Comparison of ENCODE assay signal across 24 cellular contexts in genomic region chr3:123485551-123485950, GRCh38. TPM values are rescaled to one million over a fixed set of nuclear protein-coding genes. Genes with fewer than 3 reads are reported as not detected.
DNase-seq lines count a peak whose midpoint lies in the region; ATAC-seq and TF ChIP-seq lines count a peak whose summit lies in the region.
"Had no signal": no experiment of that assay in that cellular context is flagged by ENCODE, and none has a peak within 500 bp of the region (broad histone marks: within the 10 kb centered on the region; RNA-seq: fewer than 3 reads in every experiment).

No MANE protein-coding gene starts in this region.

- H3K9me1 ChIP-seq in IMR-90 (ENCODE audit: insufficient read depth, low read length) = no peaks in the 10 kb centered on the region

- no peak overlapping the region for H3K18ac ChIP-seq in IMR-90 (ENCODE audit: low read depth, low read length)

- H2BK120ac ChIP-seq in IMR-90 (ENCODE audit: low read depth, low read length) = no peak overlapping the region

- no peak overlapping the region for H3K4me3 Mint-ChIP-seq in CD8-positive, alpha-beta T cell
- H3K4me3 Mint-ChIP-seq: CD14-positive monocyte; CD4-positive, alpha-beta memory T cell; CD4-positive, CD25-positive, alpha-beta regulatory T cell had no signal

- H2BK5ac ChIP-seq in IMR-90 (ENCODE audit: low read depth, low read length, poor library complexity, severe bottlenecking) = no peak overlapping the region

- TF ChIP-seq CTCF in IMR-90 (conservative IDR thresholded peaks at IDR 0.05; ENCODE audit: low read depth, low read length) = no peak
- no peak for TF ChIP-seq CTCF in omental fat pad (IDR thresholded peaks at IDR 0.05)
- TF ChIP-seq CTCF in spleen (IDR thresholded peaks at IDR 0.05 in 8 of 11, conservative IDR thresholded peaks at IDR 0.05 in 3 of 11) = no peak
- no peak for TF ChIP-seq CTCF in CD8-positive, alpha-beta T cell (IDR thresholded peaks at IDR 0.05)

- no peak overlapping the region for H3K4me2 ChIP-seq in IMR-90 (ENCODE audit: low read depth, low read length)
- H3K4me2 ChIP-seq: BLaER1 had no signal

- H3K79me1 ChIP-seq in IMR-90 (ENCODE audit: low read depth in 1 of 2, low read length in 2 of 2) = no peaks in the 10 kb centered on the region

- H3K4ac ChIP-seq in IMR-90 (ENCODE audit: low read depth, low read length) = no peak overlapping the region

- H2BK20ac ChIP-seq in IMR-90 (ENCODE audit: low read depth, low read length) = no peak overlapping the region

- H3K4me3 ChIP-seq in IMR-90 (ENCODE audit: insufficient read depth, low read depth, low read length) = no peak overlapping the region
- H3K4me3 ChIP-seq in spleen = no peak overlapping the region
- no peak overlapping the region for H3K4me3 ChIP-seq in CD8-positive, alpha-beta T cell (ENCODE audit: low read depth, low read length)
- H3K4me3 ChIP-seq: BLaER1, GM12878 had no signal

- H4K5ac ChIP-seq in IMR-90 (ENCODE audit: low read depth, low read length) = no peak overlapping the region

- WGBS in IMR-90 (ENCODE audit: extremely low coverage in 2 of 2, insufficient read length in 1 of 2), 2 experiments = 93% methylated on average over 3 of the region's 4 CpGs; no CpG with 5 or more reads in 1 of the 2 experiments
- WGBS in spleen, 5 donors = 89 to 96% (median 91%) methylated on average over 4 of the region's 4 CpGs

- H3K27ac ChIP-seq in IMR-90 (ENCODE audit: insufficient read depth, low read length) = no peak overlapping the region
- H3K27ac ChIP-seq in spleen = no peak overlapping the region
- no peak overlapping the region for H3K27ac ChIP-seq in CD8-positive, alpha-beta T cell (ENCODE audit: low read depth, low read length)
- H3K27ac ChIP-seq: BLaER1 had no signal

- TF ChIP-seq RAD21 in IMR-90 (IDR thresholded peaks at IDR 0.05; ENCODE audit: low read length) = no peak

- no TSS peak for BruUV-seq in IMR-90 (replicated peaks; lab: Mats Ljungman, UMichigan)

- peaks cover 3% of the 10 kb centered on the region for H3K36me3 Mint-ChIP-seq in CD8-positive, alpha-beta T cell

- H3K27me3 ChIP-seq in IMR-90 (ENCODE audit: control insufficient read depth, insufficient read depth, low read length) (peaks cover 25% of the 10 kb centered on the region), spleen (replicated peaks in 1 of 7) (no peaks in the 10 kb centered on the region)
- H3K27me3 ChIP-seq in CD8-positive, alpha-beta T cell (ENCODE audit: insufficient read depth, low read length) = no peaks in the 10 kb centered on the region
- H3K27me3 ChIP-seq: BE2C had no signal

- no peak overlapping the region for H3K23ac ChIP-seq in IMR-90 (ENCODE audit: low read depth, low read length)

- peak overlapping the region; percentile 34 for H2AK9ac ChIP-seq in IMR-90 (replicated peaks; ENCODE audit: low read depth, low read length, poor library complexity)

- no peak overlapping the region for H3K27ac Mint-ChIP-seq in CD8-positive, alpha-beta T cell
- H3K27ac Mint-ChIP-seq: CD4-positive, alpha-beta memory T cell; CD4-positive, CD25-positive, alpha-beta regulatory T cell had no signal

- no peaks in the 10 kb centered on the region for H3K4me1 Mint-ChIP-seq in CD8-positive, alpha-beta T cell (ENCODE audit: low read depth)
- H3K4me1 Mint-ChIP-seq: CD4-positive, alpha-beta memory T cell had no signal

- DNase-seq in IMR-90 (no peak), omental fat pad (ENCODE audit: low spot score) (no peak), spleen (peak; percentile 64), NCI-H1417 (lab: John Stamatoyannopoulos, UW) (no peak), DMS153 treated with DMSO at 0.1 percent for 48 hours (lab: John Stamatoyannopoulos, UW; ENCODE audit: unreplicated experiment) (no peak), HUDEP-2 (lab: John Stamatoyannopoulos, UW; ENCODE audit: unreplicated experiment in 76 of 76) (no peak)
- no peak for DNase-seq in CD8-positive, alpha-beta T cell
- DNase-seq: 8988T; ACHN; BE2C; C1 segment of cervical spinal cord; Caco-2; Calu3; CD4-positive, alpha-beta memory T cell; CD4-positive, CD25-positive, alpha-beta regulatory T cell; DMS53; DMS79; DND-41; EL; GDM1 had no signal

- H2AFZ ChIP-seq in IMR-90 (replicated peaks; ENCODE audit: low read length, poor library complexity) = no peak overlapping the region

- H3K4me1 ChIP-seq in IMR-90 (ENCODE audit: control insufficient read depth, insufficient read depth, low read length) (no peaks in the 10 kb centered on the region), spleen (peaks cover 0 to 12% (median 0%) of the 10 kb centered on the region in 6 donors)
- H3K4me1 ChIP-seq in CD8-positive, alpha-beta T cell (ENCODE audit: insufficient read depth, low read length) = no peaks in the 10 kb centered on the region
- H3K4me1 ChIP-seq: BE2C, Caco-2 had no signal

- no peaks in the 10 kb centered on the region for H4K20me1 ChIP-seq in IMR-90 (ENCODE audit: insufficient read depth, low read length)
- H4K20me1 ChIP-seq: BLaER1 had no signal

- TF ChIP-seq POLR2A in IMR-90 (IDR thresholded peaks at IDR 0.05; ENCODE audit: low read depth, low read length) (no peak), spleen (IDR thresholded peaks at IDR 0.05) (no peak)

- CTCF ChIA-PET in IMR-90 (lab: Yijun Ruan, JAX) = no interaction called here
- CTCF ChIA-PET in CD8-positive, alpha-beta T cell (lab: Charles Lee) = no interaction called here

- H3K14ac ChIP-seq in IMR-90 (replicated peaks; ENCODE audit: low read depth, low read length) = no peak overlapping the region

- no peak overlapping the region for H4K8ac ChIP-seq in IMR-90 (ENCODE audit: low read depth in 2 of 2, low read length in 2 of 2)

- ATAC-seq in IMR-90 (ENCODE audit: low read depth) (no peak), esophagus mucosa (peak; percentile 20), omental fat pad (ENCODE audit: low FRiP score) (peak; percentile 20)
- ATAC-seq in CD8-positive, alpha-beta T cell = no peak
- ATAC-seq: GM12878 had no signal

- in situ Hi-C loops in IMR-90 (cut with MboI; ENCODE audit: low sequenced_read_pairs) = loop anchor here (5.0 kb wide), 1 partner anchor 158 kb away; no protein-coding TSS in a partner anchor

- POLR2A ChIA-PET in IMR-90 (lab: Charles Lee; ENCODE audit: unreplicated experiment) = no interaction called here
- POLR2A ChIA-PET in CD8-positive, alpha-beta T cell (lab: Charles Lee) = interaction anchor here (0.5 kb wide), 1 partner anchor 334 kb away, joined by 3 read pairs; no protein-coding TSS in a partner anchor

- dilution Hi-C loops in IMR-90 (cut with HindIII; ENCODE audit: low sequenced_read_pairs, unreplicated experiment) = no loop called here

- no peak overlapping the region for H2AK5ac ChIP-seq in IMR-90 (ENCODE audit: low read depth, low read length)

- H3K36me3 ChIP-seq in IMR-90 (ENCODE audit: control insufficient read depth, insufficient read depth, low read length) (peaks cover 3% of the 10 kb centered on the region; the same call in 1 of the 2 replicates), spleen (peaks cover 0 to 3% (median 0%) of the 10 kb centered on the region in 6 donors)
- no peaks in the 10 kb centered on the region for H3K36me3 ChIP-seq in CD8-positive, alpha-beta T cell (ENCODE audit: insufficient read depth, low read length)
- H3K36me3 ChIP-seq: BE2C had no signal

- no peak overlapping the region for H4K91ac ChIP-seq in IMR-90 (ENCODE audit: insufficient read depth, low read depth, low read length)

- H3K9me3 Mint-ChIP-seq in CD8-positive, alpha-beta T cell = no peaks in the 10 kb centered on the region

- H3K56ac ChIP-seq in IMR-90 (ENCODE audit: extremely low read depth, insufficient read depth, low read length) = no peak overlapping the region

- no peak overlapping the region for H2BK15ac ChIP-seq in IMR-90 (ENCODE audit: low read depth, low read length)

- H3K9me3 ChIP-seq in IMR-90 (ENCODE audit: control insufficient read depth, insufficient read depth, low read length) (no peaks in the 10 kb centered on the region), spleen (no peaks in the 10 kb centered on the region)
- no peaks in the 10 kb centered on the region for H3K9me3 ChIP-seq in CD8-positive, alpha-beta T cell (ENCODE audit: low read length)
- H3K9me3 ChIP-seq: BE2C, BLaER1, Caco-2 had no signal

- H3K9ac ChIP-seq in IMR-90 (ENCODE audit: low read depth, low read length) = no peak overlapping the region
- H3K9ac ChIP-seq: BLaER1 had no signal

- peaks cover 7% of the 10 kb centered on the region for H3K27me3 Mint-ChIP-seq in CD8-positive, alpha-beta T cell (ENCODE audit: low read depth)

- intact Hi-C loops in IMR-90 (cut with micrococcal nuclease) (no loop called here), spleen (cut with DNase I; ENCODE audit: low total_unique reads) (no loop called here)
- intact Hi-C loops in CD8-positive, alpha-beta T cell (cut with DNase I, micrococcal nuclease) = loop anchor here in 1 of 2 experiments (5.0 kb wide), 1 partner anchor 1938 kb away; the partner anchor contains the start of gene POLQ

TF ChIP-seq in IMR-90, 13 proteins besides CTCF, POLR2A, EP300 and RAD21 (continues in another document):
- TF ChIP-seq FOS (IDR thresholded peaks at IDR 0.05; ENCODE audit: low read depth, low read length) (no peak), RFX5 (IDR thresholded peaks at IDR 0.05; ENCODE audit: low read depth, low read length) (no peak), MAFK (IDR thresholded peaks at IDR 0.05; ENCODE audit: low read depth, low read length) (no peak), SMC3 (IDR thresholded peaks at IDR 0.05; ENCODE audit: low read depth, low read length) (no peak), RCOR1 (IDR thresholded peaks at IDR 0.05; ENCODE audit: insufficient replicate concordance, low read length) (no peak), ELK1 (IDR thresholded peaks at IDR 0.05; ENCODE audit: borderline replicate concordance, low read depth, low read length) (no peak), MAZ (IDR thresholded peaks at IDR 0.05; ENCODE audit: borderline replicate concordance, low read depth, low read length) (no peak), CEBPB (IDR thresholded peaks at IDR 0.05; ENCODE audit: low read depth, low read length) (no peak), MXI1 (IDR thresholded peaks at IDR 0.05; ENCODE audit: borderline replicate concordance, low read depth, low read length) (no peak)

RNA-seq across cellular contexts. Expression of gene ADCY5, which starts 36.7 kb away (rescaled TPM):
- total RNA-seq in IMR-90 (2012; rRNA removed) (0.18 and 0.56 TPM in 2 replicates), esophagus mucosa (2.7 TPM), omental fat pad (10 to 100 TPM; 14.0 to 86.8 (median 41.5) TPM), spleen (10 to 100 TPM in 6 of 7 donors, 1 to 10 TPM in 1; 9.5 to 20.6 (median 13.8) TPM)
- polyA plus RNA-seq in IMR-90 (2012; rRNA removed) (0.14 and 0.53 TPM in 2 replicates), spleen (1 to 10 TPM; 1.7 to 3.7 (median 2.0) TPM)
- polyA plus RNA-seq in IMR-90 (2012; cell fraction: cytosol; rRNA removed) = 0.04 and 0.30 TPM in 2 replicates
- 0.28 and 0.30 TPM in 2 replicates for polyA plus RNA-seq in IMR-90 (2012; cell fraction: nucleus; rRNA removed; ENCODE audit: low replicate concordance)
- total RNA-seq in CD8-positive, alpha-beta T cell = not detected
- total RNA-seq: CD4-positive, alpha-beta memory T cell; CD4-positive, CD25-positive, alpha-beta regulatory T cell; GM12878 had no signal
- polyA plus RNA-seq: CD14-positive monocyte had no signal

Comparison
In these comparisons a context has a peak if more than half of its experiments do, and no peak if none do; other contexts are left out.
1. ATAC-seq: peak in esophagus mucosa (single experiment) and omental fat pad (single experiment); none in IMR-90 (single experiment) and CD8-positive, alpha-beta T cell (single experiment).